Comparison of ENCODE assay signal across 19 cellular contexts in the genomic region with DNA sequence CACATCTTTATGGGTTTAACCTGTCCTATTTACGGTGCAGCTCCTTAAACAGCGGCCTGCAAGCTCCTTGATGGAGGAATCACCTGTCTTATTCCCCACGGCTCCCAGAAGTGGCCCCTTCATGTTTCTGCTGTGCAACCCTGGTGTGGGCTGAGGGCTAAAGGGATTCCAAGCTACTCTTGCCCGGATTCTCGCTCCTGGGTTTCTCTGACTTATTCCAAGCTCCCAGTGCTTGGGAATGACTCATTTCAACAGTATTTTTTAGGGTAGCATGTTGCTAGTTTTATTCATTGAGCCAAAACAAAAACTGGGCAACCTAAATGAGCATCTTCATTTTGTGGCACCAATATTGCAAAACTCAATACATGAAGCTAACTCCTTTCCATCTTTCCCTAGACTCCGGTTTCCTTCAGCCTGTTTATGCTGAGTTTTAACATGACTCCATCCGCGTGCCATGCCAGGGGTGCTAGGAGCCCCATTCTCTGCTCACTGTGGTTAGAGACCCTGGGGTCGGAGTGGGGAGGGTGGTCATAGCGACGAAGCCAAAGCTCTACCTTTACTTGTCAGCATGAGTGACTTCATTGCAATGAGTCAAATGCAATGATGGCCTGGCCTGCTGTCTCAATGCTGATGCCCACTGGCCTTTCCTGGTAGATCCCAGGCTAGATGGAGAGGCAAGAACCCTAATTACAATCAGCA.
"Had no signal": no experiment of that assay in that cellular context is flagged by ENCODE, and none has a peak within 500 bp of the region (broad histone marks: within the 10 kb centered on the region; RNA-seq: fewer than 3 reads in every experiment).

No MANE protein-coding gene starts in this region.

- H3K9me3 Mint-ChIP-seq: activated CD4-positive, alpha-beta memory T cell treated with anti-CD3 and anti-CD28 coated beads for 36 hours; activated naive CD4-positive, alpha-beta T cell treated with anti-CD3 and anti-CD28 coated beads, Interleukin-2, amount 50 U/mL, for 24 hours; brain; memory B cell; stimulated activated memory B cell treated with anti-CD40 and anti-IgM and Interleukin-4, amounts not matched to agents 10 μg/mL and 1 μg/mL and 100 μg/mL, for 72 hours had no signal

- H3K4me2 ChIP-seq: smooth muscle cell had no signal

- H3K36me3 Mint-ChIP-seq: brain had no signal

- H3K27ac Mint-ChIP-seq: activated CD4-positive, alpha-beta memory T cell treated with anti-CD3 and anti-CD28 coated beads for 36 hours; activated naive CD4-positive, alpha-beta T cell treated with anti-CD3 and anti-CD28 coated beads, Interleukin-2, amount 50 U/mL, for 24 hours; memory B cell; stimulated activated memory B cell treated with anti-CD40 and anti-IgM and Interleukin-4, amounts not matched to agents 10 μg/mL and 1 μg/mL and 100 μg/mL, for 72 hours; T-helper 17 cell had no signal

- H3K4me3 Mint-ChIP-seq: activated CD4-positive, alpha-beta memory T cell treated with anti-CD3 and anti-CD28 coated beads for 36 hours; activated naive CD4-positive, alpha-beta T cell treated with anti-CD3 and anti-CD28 coated beads, Interleukin-2, amount 50 U/mL, for 24 hours; brain; memory B cell; stimulated activated memory B cell treated with anti-CD40 and anti-IgM and Interleukin-4, amounts not matched to agents 10 μg/mL and 1 μg/mL and 100 μg/mL, for 72 hours; T-helper 17 cell had no signal

- H3K27ac ChIP-seq: testis, uterus had no signal

- H3K27me3 Mint-ChIP-seq: activated CD4-positive, alpha-beta memory T cell treated with anti-CD3 and anti-CD28 coated beads for 36 hours; activated naive CD4-positive, alpha-beta T cell treated with anti-CD3 and anti-CD28 coated beads, Interleukin-2, amount 50 U/mL, for 24 hours; memory B cell; stimulated activated memory B cell treated with anti-CD40 and anti-IgM and Interleukin-4, amounts not matched to agents 10 μg/mL and 1 μg/mL and 100 μg/mL, for 72 hours; T-helper 17 cell had no signal

- H3K9me3 ChIP-seq: testis, uterus had no signal

- H3K4me1 ChIP-seq: testis, uterus had no signal

- H3K27me3 ChIP-seq: testis, uterus had no signal

- H3K4me3 ChIP-seq: smooth muscle cell, testis, uterus had no signal

- DNase-seq: activated CD4-positive, alpha-beta memory T cell treated with anti-CD3 and anti-CD28 coated beads for 36 hours; activated CD4-positive, alpha-beta T cell treated with anti-CD3 and anti-CD28 coated beads for 4 hours; activated CD4-positive, CD25-positive, alpha-beta regulatory T cell; activated gamma-delta T cell; anterior cingulate cortex; effector CD4-positive, alpha-beta T cell; erythroblast; left cardiac atrium; nucleus accumbens; stimulated activated CD4-positive, alpha-beta T cell treated with anti-CD3 and anti-CD28 coated beads, Interleukin-15, amount 100 ng/mL, for 24 hours; T-helper 17 cell; testis; trophoblast cell; uterus had no signal

- H3K4me1 Mint-ChIP-seq: stimulated activated memory B cell treated with anti-CD40 and anti-IgM and Interleukin-4, amounts not matched to agents 10 μg/mL and 1 μg/mL and 100 μg/mL, for 72 hours had no signal
